1 cellular context compared by ENCODE assay signal in genomic region chr17:46201491-46201890, GRCh38.
A peak's percentile ranks its signal among the peaks of the same experiment; 100 is the strongest.
TF ChIP-seq lines count a peak whose summit lies in the region.

No MANE protein-coding gene starts in this region.

TF ChIP-seq in H1, 55 proteins besides CTCF, POLR2A, EP300 and RAD21 (continued from another document):
- no peak for TF ChIP-seq TEAD4 (IDR thresholded peaks at IDR 0.05; ENCODE audit: low read depth, low read length)
- TF ChIP-seq KDM1A (IDR thresholded peaks at IDR 0.05; ENCODE audit: borderline replicate concordance, low read length) = peak; percentile 49; the same call in 1 of the 2 replicates
